Comparison of ENCODE assay signal across 27 cellular contexts in genomic region chr2:106963156-106963555, GRCh38.
A peak's percentile ranks its signal among the peaks of the same experiment; 100 is the strongest.
DNase-seq lines count a peak whose midpoint lies in the region; ATAC-seq, FAIRE-seq and TF ChIP-seq lines count a peak whose summit lies in the region.
"Had no signal": no experiment of that assay in that cellular context is flagged by ENCODE, and none has a peak within 500 bp of the region (broad histone marks: within the 10 kb centered on the region; RNA-seq: fewer than 3 reads in every experiment).

No MANE protein-coding gene starts in this region.

- no peak for ATAC-seq in GM18873 (IDR thresholded peaks at IDR 0.05; ENCODE audit: low FRiP score, unreplicated experiment)
- no peak for ATAC-seq in naive thymus-derived CD8-positive, alpha-beta T cell
- ATAC-seq: A549, HCT116 had no signal

- H3K9me3 ChIP-seq in osteoblast (ENCODE audit: low read depth, low read length): no peaks in the 10 kb centered on the region
- H3K9me3 ChIP-seq: A549 had no signal

- peak overlapping the region; percentile 15 for H3K27ac ChIP-seq in osteoblast (ENCODE audit: low read depth, low read length)
- H3K27ac ChIP-seq: PC-9 had no signal

- H3K79me2 ChIP-seq in osteoblast (ENCODE audit: insufficient read depth, low read length): no peaks in the 10 kb centered on the region

- no peaks in the 10 kb centered on the region for H3K27me3 ChIP-seq in osteoblast (ENCODE audit: insufficient read depth, low read length)

- peaks cover 0 to 14% (median 3%) of the 10 kb centered on the region in 5 donors for H3K27me3 Mint-ChIP-seq in naive thymus-derived CD8-positive, alpha-beta T cell
- H3K27me3 Mint-ChIP-seq: CD4-positive, alpha-beta memory T cell had no signal

- no peak overlapping the region for H3K27ac Mint-ChIP-seq in naive thymus-derived CD8-positive, alpha-beta T cell
- H3K27ac Mint-ChIP-seq: CD4-positive, alpha-beta memory T cell had no signal

- H3K4me1 Mint-ChIP-seq in naive thymus-derived CD8-positive, alpha-beta T cell: no peaks in the 10 kb centered on the region
- H3K4me1 Mint-ChIP-seq: CD4-positive, alpha-beta memory T cell had no signal

- no peak overlapping the region for H3K4me3 Mint-ChIP-seq in naive thymus-derived CD8-positive, alpha-beta T cell
- H3K4me3 Mint-ChIP-seq: CD4-positive, alpha-beta memory T cell had no signal

- no peaks in the 10 kb centered on the region for H3K36me3 ChIP-seq in osteoblast (ENCODE audit: insufficient read depth, low read length)

- H3K9me3 Mint-ChIP-seq in naive thymus-derived CD8-positive, alpha-beta T cell: peaks cover 0 to 3% (median 0%) of the 10 kb centered on the region in 9 donors

- no peak overlapping the region for H2AFZ ChIP-seq in osteoblast (ENCODE audit: low read length)
- H2AFZ ChIP-seq: PC-9 had no signal

- TF ChIP-seq CTCF in fibroblast of mammary gland (conservative IDR thresholded peaks at IDR 0.05; ENCODE audit: control insufficient read depth, insufficient read depth, low read depth, low read length): no peak
- no peak for TF ChIP-seq CTCF in osteoblast (IDR thresholded peaks at IDR 0.05; ENCODE audit: extremely low read depth, low read depth, low read length)

- POLR2A ChIA-PET in naive thymus-derived CD8-positive, alpha-beta T cell (lab: Charles Lee): no interaction called here

- no peak overlapping the region for H3K4me3 ChIP-seq in fibroblast of mammary gland (ENCODE audit: control insufficient read depth, low read depth, low read length)
- H3K4me3 ChIP-seq in osteoblast (ENCODE audit: insufficient read depth, low read length): no peak overlapping the region
- H3K4me3 ChIP-seq: A549, PC-9 had no signal

- peaks cover 21% of the 10 kb centered on the region for H3K4me1 ChIP-seq in osteoblast (ENCODE audit: insufficient read depth, low read length)

- FAIRE-seq in urothelium cell line (lab: Jason Lieb, UNC): no peak
- FAIRE-seq: A549, H1 had no signal

- no peaks in the 10 kb centered on the region for H3K36me3 Mint-ChIP-seq in naive thymus-derived CD8-positive, alpha-beta T cell
- H3K36me3 Mint-ChIP-seq: CD4-positive, alpha-beta memory T cell had no signal

- H3K4me2 ChIP-seq in osteoblast (ENCODE audit: insufficient read depth, low read length): no peak overlapping the region
- H3K4me2 ChIP-seq: A549, PC-9 had no signal

- no peaks in the 10 kb centered on the region for H4K20me1 ChIP-seq in osteoblast (ENCODE audit: insufficient read depth, low read length)

- DNase-seq in GM03348 (ENCODE audit: low spot score) (peak; percentile 32), amniotic epithelial cell (ENCODE audit: low read depth) (peak; percentile 95), fibroblast of mammary gland (ENCODE audit: low read depth) (peak; percentile 78), osteoblast (ENCODE audit: insufficient read length, low spot score, missing footprints) (no peak), NCI-H526 treated with DMSO at 0.1 percent for 48 hours (lab: John Stamatoyannopoulos, UW) (no peak), urothelium cell line (ENCODE audit: low spot score) (no peak)
- no peak for DNase-seq in naive thymus-derived CD8-positive, alpha-beta T cell
- DNase-seq: C1 segment of cervical spinal cord; CD4-positive, alpha-beta memory T cell; COR-L47; DMS53; GDM1; Karpas-422; NCI-H1092 treated with DMSO at 0.1 percent for 48 hours; NCI-H1436; NCI-H187; NCI-H2081 treated with DMSO at 0.1 percent for 48 hours; NCI-H2171; NCI-H446; NCI-H524 treated with DMSO at 0.1 percent for 48 hours; PC-9; RPMI8226; SHP77 had no signal

Comparison
In these comparisons a context has a peak if more than half of its experiments do, and no peak if none do; other contexts are left out.
1. DNase-seq: peak in GM03348 (single experiment), amniotic epithelial cell (single experiment) and fibroblast of mammary gland (single experiment); none in osteoblast (single experiment), naive thymus-derived CD8-positive, alpha-beta T cell (0 of 10), NCI-H526 treated with DMSO at 0.1 percent for 48 hours (single experiment) and urothelium cell line (single experiment).